ENCODE assay signal across 1 cellular context in the genomic region with DNA sequence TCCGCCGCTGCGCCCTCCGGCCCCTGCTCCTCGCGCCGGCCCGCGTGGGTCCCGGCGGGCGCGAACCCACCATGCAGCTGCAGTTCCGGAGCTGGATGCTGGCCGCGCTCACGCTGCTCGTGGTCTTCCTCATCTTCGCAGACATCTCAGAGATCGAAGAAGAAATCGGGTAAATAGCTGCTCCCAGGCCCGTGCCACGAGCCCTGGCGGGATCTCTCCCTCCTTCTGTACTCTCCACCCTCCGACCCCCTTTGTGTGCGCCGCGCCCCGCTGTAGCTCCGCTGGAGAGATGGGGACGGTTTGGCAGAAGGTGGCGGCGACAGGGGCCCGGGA.
A peak's percentile ranks its signal among the peaks of the same experiment; 100 is the strongest.
TF ChIP-seq lines count a peak whose summit lies in the region.

No MANE protein-coding gene starts in this region.

TF ChIP-seq in endothelial cell of umbilical vein, 7 proteins besides CTCF, POLR2A, EP300 and RAD21:
- TF ChIP-seq EZH2 (IDR thresholded peaks at IDR 0.05; ENCODE audit: borderline replicate concordance, low read depth, low read length, severe bottlenecking) (peak; percentile 17), MYC (IDR thresholded peaks at IDR 0.05; ENCODE audit: low read depth, low read length) (no peak)
